In genomic region chr17:82229686-82230626, GRCh38 we compare ENCODE assay signal across 8 cellular contexts. TPM values are rescaled to one million over a fixed set of nuclear protein-coding genes. Genes with fewer than 3 reads are reported as not detected.
DNase-seq lines count a peak whose midpoint lies in the region; ATAC-seq and TF ChIP-seq lines count a peak whose summit lies in the region.

No MANE protein-coding gene starts in this region.

- CTCF ChIA-PET in A673 (lab: Charles Lee): no interaction called here

- no peaks in the 10 kb centered on the region for H3K9me3 ChIP-seq in A673 (ENCODE audit: low read depth, low read length, poor library complexity, severe bottlenecking)
- H3K9me3 ChIP-seq in HUES64 (ENCODE audit: insufficient read depth, low read depth, low read length): no peaks in the 10 kb centered on the region
- H3K9me3 ChIP-seq in muscle layer of duodenum (ENCODE audit: control insufficient read depth in 1 of 2, low read length in 2 of 2): no peaks in the 10 kb centered on the region

- intact Hi-C loops in A673 (cut with micrococcal nuclease; ENCODE audit: unreplicated experiment): no loop called here

- H3K36me3 ChIP-seq in A673 (ENCODE audit: insufficient read depth, low read length, poor library complexity, severe bottlenecking) (no peaks in the 10 kb centered on the region), HUES64 (ENCODE audit: insufficient read depth, low read length) (no peaks in the 10 kb centered on the region), muscle layer of duodenum (ENCODE audit: control insufficient read depth in 1 of 2, insufficient read depth in 2 of 2, low read length in 2 of 2) (no peaks in the 10 kb centered on the region)

- H3K9ac ChIP-seq in HUES64 (ENCODE audit: low read depth, low read length): no peak overlapping the region

- POLR2A ChIA-PET in A673 (lab: Charles Lee; ENCODE audit: low non-redundant PET): no interaction called here

- peaks cover 7% of the 10 kb centered on the region for H3K27me3 ChIP-seq in A673 (replicated peaks; ENCODE audit: insufficient read depth, low read depth, low read length, poor library complexity)
- H3K27me3 ChIP-seq in HUES64 (ENCODE audit: insufficient read depth, low read length): peaks cover 64% of the 10 kb centered on the region
- H3K27me3 ChIP-seq in muscle layer of duodenum (ENCODE audit: low read depth, low read length): no peaks in the 10 kb centered on the region

- ATAC-seq in HG02884 (IDR thresholded peaks at IDR 0.05; ENCODE audit: unreplicated experiment) (no peak), GM19397 (IDR thresholded peaks at IDR 0.05; ENCODE audit: unreplicated experiment) (no peak)

- H3K4me3 ChIP-seq in A673 (ENCODE audit: low read depth, low read length, poor library complexity, severe bottlenecking): peak overlapping the region; percentile 45
- peak overlapping the region; percentile 53 for H3K4me3 ChIP-seq in HUES64 (ENCODE audit: low read length)
- H3K4me3 ChIP-seq in choroid plexus epithelial cell (ENCODE audit: low read depth, low read length): peak overlapping the region; percentile 68
- H3K4me3 ChIP-seq in muscle layer of duodenum (ENCODE audit: low read depth in 1 of 2, low read length in 2 of 2): peak overlapping the region; percentile 52 to 73

- DNase-seq in A673 (ENCODE audit: low spot score) (no peak), choroid plexus epithelial cell (ENCODE audit: low read depth) (no peak), occipital lobe (lab: John Stamatoyannopoulos, UW) (no peak), NCI-H510A (lab: John Stamatoyannopoulos, UW) (no peak)

- BruUV-seq in A673 (replicated peaks; lab: Mats Ljungman, UMichigan): no TSS peak

- no peak overlapping the region for H3K27ac ChIP-seq in A673 (ENCODE audit: low read depth, low read length, poor library complexity, severe bottlenecking)
- H3K27ac ChIP-seq in HUES64 (ENCODE audit: low read depth, low read length): no peak overlapping the region
- H3K27ac ChIP-seq in muscle layer of duodenum (ENCODE audit: low read length): peak overlapping the region; percentile 31

- WGBS in HUES64: 72% methylated on average over 30 of the region's 30 CpGs

- peaks cover 20% of the 10 kb centered on the region for H3K4me1 ChIP-seq in A673 (ENCODE audit: insufficient read depth, low read length, poor library complexity, severe bottlenecking)
- H3K4me1 ChIP-seq in HUES64 (ENCODE audit: insufficient read depth, low read length): peaks cover 5% of the 10 kb centered on the region
- H3K4me1 ChIP-seq in muscle layer of duodenum (ENCODE audit: control insufficient read depth in 1 of 2, insufficient read depth in 2 of 2, low read length in 2 of 2): peaks cover 0 to 21% of the 10 kb centered on the region in 2 donors

- TF ChIP-seq CTCF in A673 (conservative IDR thresholded peaks at IDR 0.05; ENCODE audit: low read depth, low read length) (no peak), choroid plexus epithelial cell (conservative IDR thresholded peaks at IDR 0.05; ENCODE audit: low read depth, low read length) (no peak)

RNA-seq across cellular contexts. Expression of gene SLC16A3, which starts 1.1 kb away (rescaled TPM):
- total RNA-seq in A673 (2021) (0.97 and 2.8 TPM in 2 replicates), occipital lobe (4.2 TPM)
- 7.1 TPM for polyA plus RNA-seq in HUES64 (2013, experiment 1 of 2)
- polyA plus RNA-seq in HUES64 (2013, experiment 2 of 2): 20.4 TPM

RNA-seq across cellular contexts. Expression of gene CCDC57, which starts 17.3 kb away (rescaled TPM):
- total RNA-seq in A673 (2021) (43.6 and 58.8 TPM in 2 replicates), occipital lobe (18.6 TPM)
- 6.4 TPM for polyA plus RNA-seq in HUES64 (2013, experiment 1 of 2)
- 7.0 TPM for polyA plus RNA-seq in HUES64 (2013, experiment 2 of 2)

RNA-seq across cellular contexts. Expression of gene CSNK1D, which starts 43.5 kb away (rescaled TPM):
- 139 and 150 TPM in 2 replicates for total RNA-seq in A673 (2021)
- polyA plus RNA-seq in HUES64 (2013, experiment 1 of 2): 70.8 TPM
- polyA plus RNA-seq in HUES64 (2013, experiment 2 of 2): 68.3 TPM
- total RNA-seq in occipital lobe: 23.9 TPM
